10 cellular contexts compared by ENCODE assay signal in the genomic region with DNA sequence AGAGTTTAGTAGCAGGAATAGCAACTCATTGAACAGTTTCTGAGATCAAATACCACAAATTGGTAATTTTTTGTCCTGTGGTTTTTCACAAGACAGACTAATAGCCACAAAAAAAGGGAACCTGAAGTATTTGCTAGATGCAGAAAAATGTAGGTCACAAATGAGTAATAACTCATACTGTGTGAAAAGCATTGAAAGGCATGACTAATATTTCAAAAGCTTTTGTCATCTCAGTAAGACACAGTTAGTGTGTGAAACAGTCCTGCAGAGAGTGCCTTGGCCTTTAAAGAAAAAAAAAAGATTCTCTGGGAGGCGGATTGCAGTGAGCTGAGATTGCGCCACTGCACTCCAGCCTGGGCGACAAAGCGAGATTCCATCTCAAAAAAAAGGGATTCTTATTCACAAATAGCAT. TPM values are rescaled to one million over a fixed set of nuclear protein-coding genes. Genes with fewer than 3 reads are reported as not detected.
DNase-seq lines count a peak whose midpoint lies in the region; ATAC-seq and TF ChIP-seq lines count a peak whose summit lies in the region.
"Had no signal": no experiment of that assay in that cellular context is flagged by ENCODE, and none has a peak within 500 bp of the region (broad histone marks: within the 10 kb centered on the region; RNA-seq: fewer than 3 reads in every experiment).

No MANE protein-coding gene starts in this region.

- H3K9ac ChIP-seq in neural progenitor cell: no peak overlapping the region

- peak overlapping the region; percentile 95 for H3K27ac Mint-ChIP-seq in neural progenitor cell
- H3K27ac Mint-ChIP-seq in T-helper 2 cell treated with Interferon-gamma antibody and Interleukin-4, amounts not matched to agents 5 μg/mL and 100 μg/mL, for 36 hours: no peak overlapping the region

- H3K27me3 Mint-ChIP-seq in neural progenitor cell (ENCODE audit: insufficient read depth, low read depth): no peaks in the 10 kb centered on the region
- H3K27me3 Mint-ChIP-seq in T-helper 2 cell treated with Interferon-gamma antibody and Interleukin-4, amounts not matched to agents 5 μg/mL and 100 μg/mL, for 36 hours (ENCODE audit: low read depth): peaks cover 2% of the 10 kb centered on the region

- H3K9me3 ChIP-seq in neural progenitor cell (ENCODE audit: low read depth) (no peaks in the 10 kb centered on the region), BE2C (no peaks in the 10 kb centered on the region)
- H3K9me3 ChIP-seq: SJSA1, thoracic aorta had no signal

- H3K36me3 Mint-ChIP-seq in neural progenitor cell: peaks cover 45% of the 10 kb centered on the region
- no peaks in the 10 kb centered on the region for H3K36me3 Mint-ChIP-seq in T-helper 2 cell treated with Interferon-gamma antibody and Interleukin-4, amounts not matched to agents 5 μg/mL and 100 μg/mL, for 36 hours (ENCODE audit: low read depth)

- H3K4me1 Mint-ChIP-seq in neural progenitor cell: peaks cover 15% of the 10 kb centered on the region
- H3K4me1 Mint-ChIP-seq in T-helper 2 cell treated with Interferon-gamma antibody and Interleukin-4, amounts not matched to agents 5 μg/mL and 100 μg/mL, for 36 hours (ENCODE audit: low read depth): no peaks in the 10 kb centered on the region

- no peaks in the 10 kb centered on the region for H4K20me1 ChIP-seq in neural progenitor cell (ENCODE audit: low read depth)

- no peaks in the 10 kb centered on the region for H3K79me2 ChIP-seq in neural progenitor cell (ENCODE audit: low read depth)

- ATAC-seq in GM19035 (IDR thresholded peaks at IDR 0.05; ENCODE audit: unreplicated experiment) (peak; percentile 100), HG02981 (IDR thresholded peaks at IDR 0.05; ENCODE audit: unreplicated experiment) (peak; percentile 100)

- H3K4me3 Mint-ChIP-seq in neural progenitor cell: peak overlapping the region; percentile 72
- H3K4me3 Mint-ChIP-seq in T-helper 2 cell treated with Interferon-gamma antibody and Interleukin-4, amounts not matched to agents 5 μg/mL and 100 μg/mL, for 36 hours: no peak overlapping the region

- H2AFZ ChIP-seq in neural progenitor cell (replicated peaks): no peak overlapping the region

- peaks cover 18% of the 10 kb centered on the region for H3K9me3 Mint-ChIP-seq in neural progenitor cell
- no peaks in the 10 kb centered on the region for H3K9me3 Mint-ChIP-seq in T-helper 2 cell treated with Interferon-gamma antibody and Interleukin-4, amounts not matched to agents 5 μg/mL and 100 μg/mL, for 36 hours

- no peaks in the 10 kb centered on the region for H3F3A ChIP-seq in neural progenitor cell (ENCODE audit: low read depth)

- no peak overlapping the region for H3K4me3 ChIP-seq in neural progenitor cell
- H3K4me3 ChIP-seq in BE2C (ENCODE audit: low read depth, low read length): no peak overlapping the region
- H3K4me3 ChIP-seq: SJSA1, thoracic aorta had no signal

- H3K4me1 ChIP-seq in neural progenitor cell (no peaks in the 10 kb centered on the region), BE2C (no peaks in the 10 kb centered on the region)

- TF ChIP-seq CTCF in neural progenitor cell (IDR thresholded peaks at IDR 0.05) (no peak), BE2C (IDR thresholded peaks at IDR 0.05; ENCODE audit: low read depth, low read length) (no peak)

- H3K27ac ChIP-seq in neural progenitor cell: no peak overlapping the region
- H3K27ac ChIP-seq: SJSA1, thoracic aorta had no signal

- H3K36me3 ChIP-seq in neural progenitor cell (no peaks in the 10 kb centered on the region), BE2C (no peaks in the 10 kb centered on the region)
- H3K36me3 ChIP-seq: SJSA1, thoracic aorta had no signal

- H3K27me3 ChIP-seq in neural progenitor cell: no peaks in the 10 kb centered on the region
- H3K27me3 ChIP-seq in BE2C: no peaks in the 10 kb centered on the region
- H3K27me3 ChIP-seq: SJSA1 had no signal

- H3K4me2 ChIP-seq in neural progenitor cell: no peak overlapping the region

- peak; percentile 87 for DNase-seq in SIG-M5 (lab: John Stamatoyannopoulos, UW)
- DNase-seq in neural progenitor cell (ENCODE audit: low spot score): no peak
- DNase-seq in T-helper 2 cell treated with Interferon-gamma antibody and Interleukin-4, amounts not matched to agents 5 μg/mL and 100 μg/mL, for 36 hours (ENCODE audit: low spot score): no peak
- no peak for DNase-seq in superior temporal gyrus (ENCODE audit: extremely low spot score)
- DNase-seq in activated CD4-positive, alpha-beta T cell treated with anti-CD3 and anti-CD28 coated beads, Interleukin-2, amount 50 U/mL, for 1 hour: no peak
- no peak for DNase-seq in BE2C

RNA-seq across cellular contexts. Expression of a gene that starts 31.4 kb away (rescaled TPM):
- total RNA-seq in neural progenitor cell (ENCODE audit: low replicate concordance): 0.21 TPM in 1 of 2 replicates, not detected in the other
- not detected for polyA plus RNA-seq in BE2C (2012; ENCODE audit: insufficient read depth, insufficient read length, low read depth)
- total RNA-seq: SJSA1, thoracic aorta had no signal
